27 cellular contexts compared by ENCODE assay signal in genomic region chr10:99765672-99766071, GRCh38. TPM values are rescaled to one million over a fixed set of nuclear protein-coding genes. Genes with fewer than 3 reads are reported as not detected.
DNase-seq lines count a peak whose midpoint lies in the region; ATAC-seq and TF ChIP-seq lines count a peak whose summit lies in the region.
"Had no signal": no experiment of that assay in that cellular context is flagged by ENCODE, and none has a peak within 500 bp of the region (broad histone marks: within the 10 kb centered on the region; RNA-seq: fewer than 3 reads in every experiment).

No MANE protein-coding gene starts in this region.

- no peaks in the 10 kb centered on the region for H3K27me3 ChIP-seq in BE2C
- H3K27me3 ChIP-seq: Peyer's patch had no signal

- H3K4me1 Mint-ChIP-seq in activated T-cell treated with anti-CD3 and anti-CD28 coated beads, Interleukin-2, amount 50 U/mL, for 72 hours (ENCODE audit: low read depth), result no peaks in the 10 kb centered on the region
- peaks cover 6% of the 10 kb centered on the region for H3K4me1 Mint-ChIP-seq in activated T-cell treated with anti-CD3 and anti-CD28 coated beads, Interleukin-2, amount 50 U/mL, for 24 hours (ENCODE audit: low read depth)
- H3K4me1 Mint-ChIP-seq: activated naive CD4-positive, alpha-beta T cell treated with anti-CD3 and anti-CD28 coated beads, Interleukin-2, amount 10 ng/mL, durations not matched to agents 7 days and 5 days; naive B cell had no signal

- H3K9me3 Mint-ChIP-seq in activated T-cell treated with anti-CD3 and anti-CD28 coated beads, Interleukin-2, amount 50 U/mL, for 72 hours, result peaks cover 0 to 5% of the 10 kb centered on the region in 2 donors
- H3K9me3 Mint-ChIP-seq in activated T-cell treated with anti-CD3 and anti-CD28 coated beads, Interleukin-2, amount 50 U/mL, for 24 hours, result peaks cover 14% of the 10 kb centered on the region
- H3K9me3 Mint-ChIP-seq: activated naive CD4-positive, alpha-beta T cell treated with anti-CD3 and anti-CD28 coated beads, Interleukin-2, amount 10 ng/mL, durations not matched to agents 7 days and 5 days had no signal

- H3K36me3 Mint-ChIP-seq in activated T-cell treated with anti-CD3 and anti-CD28 coated beads, Interleukin-2, amount 50 U/mL, for 72 hours (ENCODE audit: insufficient read depth in 2 of 2), result peaks cover 6 to 22% of the 10 kb centered on the region in 2 donors
- peaks cover 36% of the 10 kb centered on the region for H3K36me3 Mint-ChIP-seq in activated T-cell treated with anti-CD3 and anti-CD28 coated beads, Interleukin-2, amount 50 U/mL, for 24 hours (ENCODE audit: low read depth)

- DNase-seq in activated T-cell treated with anti-CD3 and anti-CD28 coated beads, Interleukin-2, amount 50 U/mL, for 72 hours, result no peak
- DNase-seq in activated T-cell treated with anti-CD3 and anti-CD28 coated beads, Interleukin-2, amount 50 U/mL, for 24 hours, result no peak
- DNase-seq in AG08396 (ENCODE audit: low spot score) (no peak), NCI-H2029 treated with DMSO at 0.1 percent for 48 hours (lab: John Stamatoyannopoulos, UW) (no peak), BE2C (no peak)
- DNase-seq: 8988T; activated CD4-positive, alpha-beta T cell treated with anti-CD3 and anti-CD28 coated beads, Interleukin-2, amount 10 ng/mL, durations not matched to agents 7 days and 5 days; activated naive CD4-positive, alpha-beta T cell treated with anti-CD3 and anti-CD28 coated beads, Interleukin-2, amount 10 ng/mL, durations not matched to agents 7 days and 5 days; CD8-positive, alpha-beta T cell; effector memory CD4-positive, alpha-beta T cell; glutamatergic neuron; KBM-7; left ventricle myocardium superior; naive B cell; NCI-H1105 treated with DMSO at 0.1 percent for 48 hours; NCI-H2081; NCI-H2227 treated with DMSO at 0.1 percent for 48 hours; NCI-H69; occipital lobe; Peyer's patch; SHP77 treated with DMSO at 0.1 percent for 48 hours; stimulated activated CD4-positive, alpha-beta T cell treated with anti-CD3 and anti-CD28 coated beads, Interleukin-15, amount 100 ng/mL, for 24 hours; stimulated activated naive CD4-positive, alpha-beta T cell treated with Interleukin-2 at 50 U/mL for 16 hours had no signal

- H3K27ac Mint-ChIP-seq in activated T-cell treated with anti-CD3 and anti-CD28 coated beads, Interleukin-2, amount 50 U/mL, for 72 hours, result peak overlapping the region; percentile 38
- H3K27ac Mint-ChIP-seq in activated T-cell treated with anti-CD3 and anti-CD28 coated beads, Interleukin-2, amount 50 U/mL, for 24 hours, result no peak overlapping the region
- H3K27ac Mint-ChIP-seq: activated CD4-positive, alpha-beta T cell treated with anti-CD3 and anti-CD28 coated beads, Interleukin-2, amount 10 ng/mL, durations not matched to agents 7 days and 5 days; activated naive CD4-positive, alpha-beta T cell treated with anti-CD3 and anti-CD28 coated beads, Interleukin-2, amount 10 ng/mL, durations not matched to agents 7 days and 5 days; activated T-helper 1 cell treated with anti-CD3 and anti-CD28 coated beads, Interleukin-12 subunit alpha, Interleukin-12 subunit beta, Interleukin-2, Interleukin-4 antibody, amounts not matched to agents 30 ng/mL and 10 ng/mL and 1 ng/mL, durations not matched to agents 14 hours and 24 hours and 36 hours; CD8-positive, alpha-beta T cell had no signal

- H3K36me3 ChIP-seq in BE2C, result no peaks in the 10 kb centered on the region

- no peak overlapping the region for H3K4me3 ChIP-seq in BE2C (ENCODE audit: low read depth, low read length)
- H3K4me3 ChIP-seq: Peyer's patch had no signal

- H3K4me3 Mint-ChIP-seq in activated T-cell treated with anti-CD3 and anti-CD28 coated beads, Interleukin-2, amount 50 U/mL, for 72 hours, result no peak overlapping the region
- no peak overlapping the region for H3K4me3 Mint-ChIP-seq in activated T-cell treated with anti-CD3 and anti-CD28 coated beads, Interleukin-2, amount 50 U/mL, for 24 hours
- H3K4me3 Mint-ChIP-seq: activated CD4-positive, alpha-beta T cell treated with anti-CD3 and anti-CD28 coated beads, Interleukin-2, amount 10 ng/mL, durations not matched to agents 7 days and 5 days; activated naive CD4-positive, alpha-beta T cell treated with anti-CD3 and anti-CD28 coated beads, Interleukin-2, amount 10 ng/mL, durations not matched to agents 7 days and 5 days; activated T-helper 1 cell treated with anti-CD3 and anti-CD28 coated beads, Interleukin-12 subunit alpha, Interleukin-12 subunit beta, Interleukin-2, Interleukin-4 antibody, amounts not matched to agents 30 ng/mL and 10 ng/mL and 1 ng/mL, durations not matched to agents 14 hours and 24 hours and 36 hours; CD8-positive, alpha-beta T cell; naive B cell had no signal

- ATAC-seq in activated T-cell treated with anti-CD3 and anti-CD28 coated beads, Interleukin-2, amount 50 U/mL, for 72 hours (replicated peaks in 1 of 2), result no peak
- ATAC-seq in GM19455 (IDR thresholded peaks at IDR 0.05; ENCODE audit: unreplicated experiment), result peak; percentile 20
- ATAC-seq in HG03378 (IDR thresholded peaks at IDR 0.05; ENCODE audit: unreplicated experiment), result peak; percentile 32
- no peak for ATAC-seq in GM21528 (IDR thresholded peaks at IDR 0.05; ENCODE audit: low FRiP score, unreplicated experiment)
- ATAC-seq: CD8-positive, alpha-beta T cell; left ventricle myocardium superior had no signal

- no peak for TF ChIP-seq CTCF in BE2C (IDR thresholded peaks at IDR 0.05; ENCODE audit: low read depth, low read length)

- H3K9me3 ChIP-seq in BE2C, result no peaks in the 10 kb centered on the region
- H3K9me3 ChIP-seq: Peyer's patch had no signal

- no peaks in the 10 kb centered on the region for H3K27me3 Mint-ChIP-seq in activated T-cell treated with anti-CD3 and anti-CD28 coated beads, Interleukin-2, amount 50 U/mL, for 72 hours (ENCODE audit: low read depth)
- no peaks in the 10 kb centered on the region for H3K27me3 Mint-ChIP-seq in activated T-cell treated with anti-CD3 and anti-CD28 coated beads, Interleukin-2, amount 50 U/mL, for 24 hours
- H3K27me3 Mint-ChIP-seq: activated CD4-positive, alpha-beta T cell treated with anti-CD3 and anti-CD28 coated beads, Interleukin-2, amount 10 ng/mL, durations not matched to agents 7 days and 5 days; activated naive CD4-positive, alpha-beta T cell treated with anti-CD3 and anti-CD28 coated beads, Interleukin-2, amount 10 ng/mL, durations not matched to agents 7 days and 5 days; naive B cell had no signal

- H3K4me1 ChIP-seq in BE2C, result no peaks in the 10 kb centered on the region

RNA-seq across cellular contexts. Expression of gene ABCC2, which starts 16.8 kb away (rescaled TPM):
- 1 to 10 TPM; 1.3 to 1.5 TPM for total RNA-seq in activated T-cell treated with anti-CD3 and anti-CD28 coated beads, Interleukin-2, amount 50 U/mL, for 72 hours
- polyA plus RNA-seq in BE2C (2012; ENCODE audit: insufficient read depth, insufficient read length, low read depth), result 1.2 TPM

RNA-seq across cellular contexts. Expression of gene CUTC, which starts 33.6 kb away (rescaled TPM):
- 10 to 100 TPM; 23.8 to 29.4 TPM for total RNA-seq in activated T-cell treated with anti-CD3 and anti-CD28 coated beads, Interleukin-2, amount 50 U/mL, for 72 hours
- 30.1 TPM for polyA plus RNA-seq in BE2C (2012; ENCODE audit: insufficient read depth, insufficient read length, low read depth)

RNA-seq across cellular contexts. Expression of gene COX15, which starts 33.7 kb away (rescaled TPM):
- total RNA-seq in activated T-cell treated with anti-CD3 and anti-CD28 coated beads, Interleukin-2, amount 50 U/mL, for 72 hours, result 10 to 100 TPM; 33.4 to 38.2 TPM
- 16.8 TPM for polyA plus RNA-seq in BE2C (2012; ENCODE audit: insufficient read depth, insufficient read length, low read depth)

Comparison
In these comparisons a context has a peak if more than half of its experiments do, and no peak if none do; other contexts are left out.
1. ATAC-seq: peak in GM19455 (single experiment) and HG03378 (single experiment); none in activated T-cell treated with anti-CD3 and anti-CD28 coated beads, Interleukin-2, amount 50 U/mL, for 72 hours (0 of 2) and GM21528 (single experiment).